ENCODE assay signal across 8 cellular contexts in genomic region chr2:189762229-189762550, GRCh38. TPM values are rescaled to one million over a fixed set of nuclear protein-coding genes. Genes with fewer than 3 reads are reported as not detected.
A peak's percentile ranks its signal among the peaks of the same experiment; 100 is the strongest.
DNase-seq lines count a peak whose midpoint lies in the region; ATAC-seq and TF ChIP-seq lines count a peak whose summit lies in the region.

No MANE protein-coding gene starts in this region.

- TF ChIP-seq CTCF in activated B cell treated with CpG ODN at 0.5 μM for 24 hours (IDR thresholded peaks at IDR 0.05) (no peak), glutamatergic neuron (IDR thresholded peaks at IDR 0.05; ENCODE audit: partially characterized antibody, unreplicated experiment) (no peak)

- peak overlapping the region; percentile 86 for H3K4me2 ChIP-seq in skeletal muscle satellite cell (ENCODE audit: low read length)

- H3K4me3 ChIP-seq in H7 (ENCODE audit: insufficient read depth, low read depth, low read length) (peak overlapping the region; percentile 87), skeletal muscle satellite cell (ENCODE audit: low read length) (peak overlapping the region; percentile 83)

- H3K9me3 ChIP-seq in skeletal muscle satellite cell (replicated peaks; ENCODE audit: low read length) = no peaks in the 10 kb centered on the region

- peaks cover 24% of the 10 kb centered on the region for H3K36me3 Mint-ChIP-seq in activated B cell treated with CpG ODN at 0.5 μM for 24 hours (ENCODE audit: low read depth)
- H3K36me3 Mint-ChIP-seq in glutamatergic neuron (ENCODE audit: unreplicated experiment) = no peaks in the 10 kb centered on the region

- CTCF ChIA-PET in activated B cell treated with CpG ODN at 0.5 μM for 24 hours (lab: Charles Lee) = interaction anchor here (1.0 to 2.8 kb wide), 10 partner anchors 10 to 105 kb away, joined by 3 to 18 read pairs (median 6); partner anchors contain the start of genes ANKAR, ASNSD1, ORMDL1 and PMS1

- intact Hi-C loops in activated B cell treated with CpG ODN at 0.5 μM for 24 hours (cut with micrococcal nuclease) = loop anchor here (1.0 to 5.0 kb wide), 10 partner anchors 13 to 1915 kb away; partner anchors contain the start of genes ANKAR, ASNSD1, GLS and NAB1

- H3K4me1 ChIP-seq in skeletal muscle satellite cell (ENCODE audit: control insufficient read depth, insufficient read depth, low read length) = peaks cover 15% of the 10 kb centered on the region

- H3K4me1 Mint-ChIP-seq in activated B cell treated with CpG ODN at 0.5 μM for 24 hours = peaks cover 8% of the 10 kb centered on the region
- H3K4me1 Mint-ChIP-seq in glutamatergic neuron (ENCODE audit: low read depth, unreplicated experiment) = no peaks in the 10 kb centered on the region

- POLR2A ChIA-PET in activated B cell treated with CpG ODN at 0.5 μM for 24 hours (lab: Charles Lee) = interaction anchor here (0.9 to 4.7 kb wide), 12 partner anchors 9 to 1125 kb away, joined by 3 to 92 read pairs (median 6); partner anchors contain the start of genes ANKAR, ASNSD1, ORMDL1 and PMS1

- H3K4me3 Mint-ChIP-seq in activated B cell treated with CpG ODN at 0.5 μM for 24 hours (peak overlapping the region; percentile 95), glutamatergic neuron (ENCODE audit: unreplicated experiment) (peak overlapping the region; percentile 96)

- H3K36me3 ChIP-seq in H7 (replicated peaks; ENCODE audit: control insufficient read depth, insufficient read depth, low read length) = no peaks in the 10 kb centered on the region; the same call in 1 of the 2 replicates
- peaks cover 8% of the 10 kb centered on the region for H3K36me3 ChIP-seq in skeletal muscle satellite cell (ENCODE audit: insufficient read depth, low read length)

- H3K27me3 ChIP-seq in H7 (ENCODE audit: control insufficient read depth, insufficient read depth, low read length) (no peaks in the 10 kb centered on the region), skeletal muscle satellite cell (ENCODE audit: control insufficient read depth, insufficient read depth, low read length) (no peaks in the 10 kb centered on the region)

- peak overlapping the region; percentile 97 for H3K27ac Mint-ChIP-seq in activated B cell treated with CpG ODN at 0.5 μM for 24 hours
- peak overlapping the region; percentile 99 for H3K27ac Mint-ChIP-seq in glutamatergic neuron (ENCODE audit: unreplicated experiment)

- DNase-seq in H7 (no peak), activated B cell treated with CpG ODN at 0.5 μM for 24 hours (no peak), glutamatergic neuron (no peak), NCI-H2171 (lab: John Stamatoyannopoulos, UW) (no peak)

- no peaks in the 10 kb centered on the region for H3K27me3 Mint-ChIP-seq in activated B cell treated with CpG ODN at 0.5 μM for 24 hours
- H3K27me3 Mint-ChIP-seq in glutamatergic neuron (ENCODE audit: unreplicated experiment) = peaks cover 2% of the 10 kb centered on the region

- ATAC-seq in activated B cell treated with CpG ODN at 0.5 μM for 24 hours (ENCODE audit: low read depth) (no peak), GM18909 (IDR thresholded peaks at IDR 0.05; ENCODE audit: poor library complexity, unreplicated experiment) (no peak), HG02678 (IDR thresholded peaks at IDR 0.05; ENCODE audit: unreplicated experiment) (no peak), GM18520 (IDR thresholded peaks at IDR 0.05; ENCODE audit: unreplicated experiment) (no peak)

- peak overlapping the region; percentile 90 for H3K9ac ChIP-seq in skeletal muscle satellite cell (ENCODE audit: low read depth, low read length)

- H3K9me3 Mint-ChIP-seq in activated B cell treated with CpG ODN at 0.5 μM for 24 hours (no peaks in the 10 kb centered on the region), glutamatergic neuron (ENCODE audit: unreplicated experiment) (peaks cover 5% of the 10 kb centered on the region)

RNA-seq across cellular contexts. Expression of gene OSGEPL1, which starts 0.4 kb away (rescaled TPM):
- 16.5 and 25.6 TPM in 2 replicates for total RNA-seq in H7 (2014; rRNA removed; shearing (Covaris generic))
- 10.6 and 12.3 TPM in 2 replicates for total RNA-seq in activated B cell treated with CpG ODN at 0.5 μM for 24 hours
- total RNA-seq in glutamatergic neuron (ENCODE audit: unreplicated experiment) = 12.5 TPM
- total RNA-seq in skeletal muscle satellite cell (2012; rRNA removed) = 8.6 and 12.0 TPM in 2 replicates

RNA-seq across cellular contexts. Expression of gene ORMDL1, which starts 21.9 kb away (rescaled TPM):
- total RNA-seq in H7 (2014; rRNA removed; shearing (Covaris generic)) = 39.9 and 52.3 TPM in 2 replicates
- total RNA-seq in activated B cell treated with CpG ODN at 0.5 μM for 24 hours = 80.5 and 92.6 TPM in 2 replicates
- 55.1 TPM for total RNA-seq in glutamatergic neuron (ENCODE audit: unreplicated experiment)
- total RNA-seq in skeletal muscle satellite cell (2012; rRNA removed) = 50.4 and 52.2 TPM in 2 replicates

RNA-seq across cellular contexts. Expression of gene PMS1, which starts 22.1 kb away (rescaled TPM):
- 28.0 and 38.1 TPM in 2 replicates for total RNA-seq in H7 (2014; rRNA removed; shearing (Covaris generic))
- total RNA-seq in activated B cell treated with CpG ODN at 0.5 μM for 24 hours (32.7 and 39.0 TPM in 2 replicates), glutamatergic neuron (ENCODE audit: unreplicated experiment) (45.0 TPM)
- total RNA-seq in skeletal muscle satellite cell (2012; rRNA removed) = 23.1 and 26.4 TPM in 2 replicates
